Comparison of ENCODE assay signal across 6 cellular contexts in the genomic region with DNA sequence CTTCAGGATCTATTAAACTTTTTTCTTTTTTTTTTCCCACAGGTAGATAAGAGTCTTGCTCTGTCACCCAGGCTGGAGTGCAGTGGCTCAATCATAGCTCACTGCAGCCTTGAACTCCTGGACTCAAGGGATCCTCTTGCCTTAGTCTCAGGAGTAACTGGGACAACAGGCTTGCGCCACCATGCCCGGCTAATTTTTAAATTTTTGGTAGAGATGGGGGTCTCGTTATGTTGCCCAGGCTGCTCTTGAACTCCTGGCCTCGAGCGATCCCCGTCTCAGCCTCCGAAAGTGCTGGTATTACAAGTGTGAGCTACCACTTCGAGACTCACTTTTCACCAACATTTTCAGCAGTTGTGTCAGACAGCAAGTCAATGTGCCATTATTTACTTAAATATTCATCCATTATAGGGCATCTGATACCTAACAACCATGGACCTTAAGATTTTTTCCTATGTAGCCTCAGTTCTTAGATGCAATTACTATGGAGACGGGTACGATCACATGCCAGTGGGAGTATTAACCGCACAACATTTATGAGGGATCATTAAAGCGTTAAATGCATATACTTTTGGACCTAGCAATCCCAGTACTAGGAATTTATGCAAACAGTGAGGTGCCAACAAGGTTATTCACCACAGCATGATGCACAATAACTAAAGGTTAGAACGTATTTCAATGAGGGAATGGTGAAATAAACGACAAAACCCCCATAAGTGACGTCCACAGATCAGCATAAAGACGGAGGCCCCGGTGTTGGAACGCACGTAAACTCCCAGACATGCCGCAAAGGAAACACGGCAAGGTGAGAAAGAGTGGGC. TPM values are rescaled to one million over a fixed set of nuclear protein-coding genes. Genes with fewer than 3 reads are reported as not detected.
DNase-seq lines count a peak whose midpoint lies in the region; TF ChIP-seq lines count a peak whose summit lies in the region.

No MANE protein-coding gene starts in this region.

- DNase-seq in NCI-H2171 treated with DMSO at 0.1 percent for 48 hours (lab: John Stamatoyannopoulos, UW) (peak; percentile 25), NCI-H2171 (lab: John Stamatoyannopoulos, UW) (no peak), kidney epithelial cell (ENCODE audit: low read depth) (no peak), tibial nerve (ENCODE audit: low spot score in 2 of 2) (no peak), DMS153 treated with DMSO at 0.1 percent for 48 hours (lab: John Stamatoyannopoulos, UW; ENCODE audit: unreplicated experiment) (no peak)
- DNase-seq in activated CD8-positive, alpha-beta memory T cell treated with anti-CD3 and anti-CD28 coated beads, Interleukin-2, amount 50 U/mL, for 1 hour (ENCODE audit: extremely low read depth), result peak; percentile 47

- peak overlapping the region; percentile 72 to 96 (median 93) for H3K27ac ChIP-seq in tibial nerve

- H3K27me3 ChIP-seq in kidney epithelial cell (ENCODE audit: control insufficient read depth, insufficient read depth, low read length) (no peaks in the 10 kb centered on the region), tibial nerve (no peaks in the 10 kb centered on the region)

- no peak for TF ChIP-seq POLR2A in tibial nerve (IDR thresholded peaks at IDR 0.05)

- H3K4me3 ChIP-seq in kidney epithelial cell (ENCODE audit: low read depth, low read length) (peak overlapping the region; percentile 88), tibial nerve (peak overlapping the region; percentile 80 to 93 (median 83))

- TF ChIP-seq CTCF in kidney epithelial cell (IDR thresholded peaks at IDR 0.05; ENCODE audit: insufficient read depth, low read length, poor library complexity, severe bottlenecking) (no peak), tibial nerve (IDR thresholded peaks at IDR 0.05) (no peak)

- no peak for TF ChIP-seq EP300 in tibial nerve (IDR thresholded peaks at IDR 0.05)

- no peaks in the 10 kb centered on the region for H3K9me3 ChIP-seq in tibial nerve

- 32 to 35% methylated on average over 21 of the region's 21 CpGs for WGBS in tibial nerve, 2 donors

- H3K36me3 ChIP-seq in kidney epithelial cell (ENCODE audit: control insufficient read depth, insufficient read depth, low read length) (no peaks in the 10 kb centered on the region), tibial nerve (peaks cover 0 to 30% (median 0%) of the 10 kb centered on the region in 3 donors)

- peaks cover 0 to 42% (median 16%) of the 10 kb centered on the region in 4 donors for H3K4me1 ChIP-seq in tibial nerve

RNA-seq across cellular contexts. Expression of gene SIRT3, which starts 0.8 kb away (rescaled TPM):
- total RNA-seq in kidney epithelial cell, result 11.4 and 11.8 TPM in 2 replicates
- 10 to 100 TPM; 14.9 to 23.4 (median 17.5) TPM for total RNA-seq in tibial nerve

RNA-seq across cellular contexts. Expression of gene PSMD13, which starts 1.4 kb away (rescaled TPM):
- total RNA-seq in kidney epithelial cell, result 131 and 150 TPM in 2 replicates
- total RNA-seq in tibial nerve, result 100 to 1,000 TPM in 3 of 4 donors, 10 to 100 TPM in 1; 72.0 to 136 (median 120) TPM

RNA-seq across cellular contexts. Expression of gene RIC8A, which starts 27.9 kb away (rescaled TPM):
- total RNA-seq in kidney epithelial cell (116 and 131 TPM in 2 replicates), tibial nerve (100 to 1,000 TPM in 3 of 4 donors, 10 to 100 TPM in 1; 69.0 to 118 (median 101) TPM)

RNA-seq across cellular contexts. Expression of gene BET1L, which starts 28.2 kb away (rescaled TPM):
- 30.6 and 31.1 TPM in 2 replicates for total RNA-seq in kidney epithelial cell
- 10 to 100 TPM; 30.9 to 43.9 (median 38.7) TPM for total RNA-seq in tibial nerve

RNA-seq across cellular contexts. Expression of gene SCGB1C1, which starts 42.5 kb away (rescaled TPM):
- total RNA-seq in kidney epithelial cell (not detected in 2 replicates), tibial nerve (not detected)

Comparison
In these comparisons a context has a peak if more than half of its experiments do, and no peak if none do; other contexts are left out.
1. DNase-seq: peak in NCI-H2171 treated with DMSO at 0.1 percent for 48 hours (single experiment) and activated CD8-positive, alpha-beta memory T cell treated with anti-CD3 and anti-CD28 coated beads, Interleukin-2, amount 50 U/mL, for 1 hour (single experiment); none in NCI-H2171 (single experiment), kidney epithelial cell (single experiment), tibial nerve (0 of 2) and DMS153 treated with DMSO at 0.1 percent for 48 hours (single experiment).